ENCODE assay signal across 29 cellular contexts in the genomic region with DNA sequence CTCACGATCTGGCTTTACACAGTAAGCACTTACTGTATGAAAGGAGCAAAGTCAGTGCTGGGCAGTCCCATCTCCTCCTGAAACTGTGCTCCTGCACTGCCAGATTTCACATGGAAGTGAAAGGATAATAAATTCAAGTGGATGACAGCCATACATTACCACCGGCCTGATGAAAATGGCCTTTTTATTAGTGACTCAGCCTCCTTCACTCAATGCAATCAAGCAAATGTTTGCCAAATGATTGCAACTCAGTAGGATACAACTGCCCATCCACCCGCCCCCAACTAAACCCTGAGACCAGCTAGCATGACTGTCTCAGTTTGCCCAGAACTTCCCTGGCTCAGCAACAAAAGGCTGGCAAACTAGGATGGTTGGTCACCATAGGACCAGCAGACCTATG.
DNase-seq lines count a peak whose midpoint lies in the region; ATAC-seq and TF ChIP-seq lines count a peak whose summit lies in the region.
"Had no signal": no experiment of that assay in that cellular context is flagged by ENCODE, and none has a peak within 500 bp of the region (broad histone marks: within the 10 kb centered on the region; RNA-seq: fewer than 3 reads in every experiment).

No MANE protein-coding gene starts in this region.

- H3K4me2 ChIP-seq in neuronal stem cell (ENCODE audit: insufficient read depth, low read length, poor library complexity, severe bottlenecking), result no peak overlapping the region
- H3K4me2 ChIP-seq: BLaER1 treated with 17β-estradiol and CSF1 and Interleukin-3, amounts not matched to agents 10 nM and 100 nM had no signal

- DNase-seq in DMS153 treated with DMSO at 0.1 percent for 48 hours (lab: John Stamatoyannopoulos, UW; ENCODE audit: unreplicated experiment) (peak; percentile 66), MG63 (peak; percentile 47), NCI-H748 treated with DMSO at 0.1 percent for 48 hours (lab: John Stamatoyannopoulos, UW) (peak; percentile 81), neuronal stem cell (ENCODE audit: low spot score) (no peak), GM10266 (ENCODE audit: extremely low spot score) (no peak), left cardiac atrium (no peak)
- DNase-seq: activated CD4-positive, alpha-beta T cell treated with anti-CD3 and anti-CD28 coated beads for 36 hours; activated CD8-positive, alpha-beta T cell treated with anti-CD3 and anti-CD28 coated beads, Interleukin-2, amount 10 ng/mL, durations not matched to agents 7 days and 5 days; amniotic stem cell; cerebellar nuclear complex; dermis blood vessel endothelial cell; foreskin fibroblast; HCEC 1CT; islet precursor cell; NCI-H524 treated with DMSO at 0.1 percent for 48 hours; stimulated activated CD4-positive, alpha-beta T cell treated with anti-CD3 and anti-CD28 coated beads, Interleukin-12 subunit alpha, Interleukin-12 subunit beta, amount 100 ng/mL, for 4 hours; stimulated activated CD4-positive, alpha-beta T cell treated with anti-CD3 and anti-CD28 coated beads, Interleukin-2, amount 100 ng/mL, for 48 hours; stomach; T-helper 9 cell; thyroid gland had no signal

- intact Hi-C loops in left cardiac atrium (cut with DNase I), result no loop called here

- H3K9ac ChIP-seq in neuronal stem cell (ENCODE audit: low read depth, low read length, poor library complexity), result no peak overlapping the region
- H3K9ac ChIP-seq: BLaER1 treated with 17β-estradiol and CSF1 and Interleukin-3, amounts not matched to agents 10 nM and 100 nM had no signal

- H3K9me3 ChIP-seq in MG63 (no peaks in the 10 kb centered on the region), neuronal stem cell (replicated peaks in 1 of 2; ENCODE audit: control insufficient read depth in 2 of 2, insufficient read depth in 1 of 2, low read depth in 1 of 2, low read length in 2 of 2) (no peaks in the 10 kb centered on the region)
- H3K9me3 ChIP-seq: BLaER1 treated with 17β-estradiol and CSF1 and Interleukin-3, amounts not matched to agents 10 nM and 100 nM; esophagus muscularis mucosa; neutrophil; prostate gland; stomach; thyroid gland had no signal

- H2BK5ac ChIP-seq in neuronal stem cell (ENCODE audit: low read length), result no peak overlapping the region

- H3K4me3 ChIP-seq in MG63 (no peak overlapping the region), neuronal stem cell (ENCODE audit: low read length in 2 of 2) (no peak overlapping the region)
- H3K4me3 ChIP-seq: BLaER1 treated with 17β-estradiol and CSF1 and Interleukin-3, amounts not matched to agents 10 nM and 100 nM; esophagus muscularis mucosa; prostate gland; stomach; thyroid gland had no signal

- H3K27ac ChIP-seq in neuronal stem cell (replicated peaks; ENCODE audit: low read length), result no peak overlapping the region
- H3K27ac ChIP-seq: BLaER1 treated with 17β-estradiol and CSF1 and Interleukin-3, amounts not matched to agents 10 nM and 100 nM; esophagus muscularis mucosa; neutrophil; prostate gland; stomach; thyroid gland had no signal

- H3K4me1 ChIP-seq in neuronal stem cell (ENCODE audit: control insufficient read depth in 2 of 2, insufficient read depth in 1 of 2, low read depth in 1 of 2, low read length in 2 of 2), result no peaks in the 10 kb centered on the region
- H3K4me1 ChIP-seq: BLaER1 treated with 17β-estradiol and CSF1 and Interleukin-3, amounts not matched to agents 10 nM and 100 nM; esophagus muscularis mucosa; prostate gland had no signal

- H3K79me1 ChIP-seq in neuronal stem cell (ENCODE audit: low read depth, low read length), result no peaks in the 10 kb centered on the region

- no peaks in the 10 kb centered on the region for H3K27me3 ChIP-seq in MG63
- peaks cover 0 to 9% (median 2%) of the 10 kb centered on the region in 3 experiments for H3K27me3 ChIP-seq in neuronal stem cell (ENCODE audit: control insufficient read depth in 3 of 3, insufficient read depth in 3 of 3, low read depth in 1 of 3, low read length in 3 of 3)
- H3K27me3 ChIP-seq: BLaER1 treated with 17β-estradiol and CSF1 and Interleukin-3, amounts not matched to agents 10 nM and 100 nM; stomach; thyroid gland had no signal

- H3K18ac ChIP-seq in neuronal stem cell (ENCODE audit: low read length), result peak overlapping the region; percentile 21

- no peak overlapping the region for H2BK120ac ChIP-seq in neuronal stem cell (ENCODE audit: low read depth, low read length)

- H2BK15ac ChIP-seq in neuronal stem cell (ENCODE audit: low read length), result no peak overlapping the region

- no CpG with 5 or more reads among the region's 3 CpGs for WGBS in neuronal stem cell (ENCODE audit: extremely low coverage in 2 of 2, insufficient read length in 2 of 2, insufficient replicate concordance in 1 of 2), 2 donors

- no peak overlapping the region for H2AFZ ChIP-seq in neuronal stem cell (ENCODE audit: low read length)

- H4K8ac ChIP-seq in neuronal stem cell (ENCODE audit: low read depth, low read length), result no peak overlapping the region

- H3K36me3 ChIP-seq in MG63 (no peaks in the 10 kb centered on the region), neuronal stem cell (replicated peaks in 1 of 2; ENCODE audit: control insufficient read depth in 2 of 2, insufficient read depth in 2 of 2, low read length in 2 of 2) (no peaks in the 10 kb centered on the region)
- H3K36me3 ChIP-seq: BLaER1 treated with 17β-estradiol and CSF1 and Interleukin-3, amounts not matched to agents 10 nM and 100 nM; esophagus muscularis mucosa; neutrophil; prostate gland; stomach; thyroid gland had no signal

- no peak overlapping the region for H2AK5ac ChIP-seq in neuronal stem cell (ENCODE audit: low read depth, low read length)

- H2BK12ac ChIP-seq in neuronal stem cell (ENCODE audit: low read length), result no peak overlapping the region

- ATAC-seq in GM18858 (IDR thresholded peaks at IDR 0.05; ENCODE audit: unreplicated experiment), result no peak
- ATAC-seq in left cardiac atrium, result no peak
- ATAC-seq in GM21576 (IDR thresholded peaks at IDR 0.05; ENCODE audit: unreplicated experiment), result no peak
- ATAC-seq: activated CD4-positive, alpha-beta T cell treated with anti-CD3 and anti-CD28 coated beads for 36 hours; activated CD8-positive, alpha-beta T cell treated with anti-CD3 and anti-CD28 coated beads, Interleukin-2, amount 10 ng/mL, durations not matched to agents 7 days and 5 days; activated T-helper 17 cell treated with anti-CD3 and anti-CD28 coated beads, Interleukin-2, amount 50 U/mL, for 72 hours; HepG2; sciatic nerve had no signal

- H3K23ac ChIP-seq in neuronal stem cell (ENCODE audit: low read depth, low read length, poor library complexity), result no peak overlapping the region

- TF ChIP-seq CTCF in GM10266 (IDR thresholded peaks at IDR 0.05; ENCODE audit: control insufficient read depth, insufficient read depth, low read depth, missing control alignments), result no peak

- H3K14ac ChIP-seq in neuronal stem cell (ENCODE audit: low read length), result no peak overlapping the region

- no peak overlapping the region for H3K4ac ChIP-seq in neuronal stem cell (ENCODE audit: low read length)

- no peak overlapping the region for H4K91ac ChIP-seq in neuronal stem cell (ENCODE audit: low read depth, low read length, poor library complexity)

Comparison
In these comparisons a context has a peak if more than half of its experiments do, and no peak if none do; other contexts are left out.
1. DNase-seq: peak in DMS153 treated with DMSO at 0.1 percent for 48 hours (single experiment), MG63 (single experiment) and NCI-H748 treated with DMSO at 0.1 percent for 48 hours (single experiment); none in neuronal stem cell (single experiment), GM10266 (single experiment) and left cardiac atrium (single experiment).